Comparison of ENCODE assay signal across 26 cellular contexts in genomic region chr9:76558465-76558864, GRCh38.
"Had no signal": no experiment of that assay in that cellular context is flagged by ENCODE, and none has a peak within 500 bp of the region (broad histone marks: within the 10 kb centered on the region; RNA-seq: fewer than 3 reads in every experiment).

No MANE protein-coding gene starts in this region.

- H3K27me3 ChIP-seq: breast epithelium, gastrocnemius medialis, upper lobe of left lung, vagina had no signal

- H3K4me3 ChIP-seq: breast epithelium, gastrocnemius medialis, left ventricle myocardium inferior, mucosa of descending colon, thoracic aorta, upper lobe of left lung, vagina had no signal

- DNase-seq: activated CD4-positive, alpha-beta memory T cell treated with anti-CD3 and anti-CD28 coated beads for 36 hours; activated CD4-positive, alpha-beta T cell treated with anti-CD3 and anti-CD28 coated beads for 48 hours; activated CD8-positive, alpha-beta memory T cell treated with anti-CD3 and anti-CD28 coated beads, Interleukin-2, amount 50 U/mL, for 4 hours; activated effector memory CD4-positive, alpha-beta T cell treated with anti-CD3 and anti-CD28 coated beads, Interleukin-2, amount 50 U/mL, for 16 hours; activated naive CD4-positive, alpha-beta T cell treated with anti-CD3 and anti-CD28 coated beads, Interleukin-2, amount 10 ng/mL, durations not matched to agents 7 days and 5 days; activated naive CD8-positive, alpha-beta T cell treated with anti-CD3 and anti-CD28 coated beads, Interleukin-2, amount 10 ng/mL, durations not matched to agents 7 days and 5 days; activated T-cell treated with anti-CD3 and anti-CD28 coated beads, Interleukin-2, amount 50 U/mL, for 1 hour; amniotic stem cell; central memory CD4-positive, alpha-beta T cell; endodermal cell; gastrocnemius medialis; glutamatergic neuron; islet precursor cell; left ventricle myocardium inferior; mucosa of descending colon; posterior cingulate gyrus; right cardiac atrium; stimulated activated CD4-positive, alpha-beta T cell treated with anti-CD3 and anti-CD28 coated beads, Interleukin-15, amount 100 ng/mL, for 24 hours; stimulated activated CD4-positive, alpha-beta T cell treated with anti-CD3 and anti-CD28 coated beads, Interleukin-2, amount 100 ng/mL, for 24 hours; stimulated activated naive CD4-positive, alpha-beta T cell treated with Interleukin-2 at 50 U/mL for 16 hours; upper lobe of left lung had no signal

- FAIRE-seq: TTC549 had no signal

- H3K36me3 ChIP-seq: breast epithelium, gastrocnemius medialis, left ventricle myocardium inferior, thoracic aorta, upper lobe of left lung, vagina had no signal

- H3K4me1 ChIP-seq: breast epithelium, gastrocnemius medialis, left ventricle myocardium inferior, upper lobe of left lung, vagina had no signal

- H3K27ac ChIP-seq: breast epithelium, gastrocnemius medialis, left ventricle myocardium inferior, thoracic aorta, upper lobe of left lung, vagina, VCaP had no signal

- H3K9me3 ChIP-seq: breast epithelium, gastrocnemius medialis, mucosa of descending colon, thoracic aorta, upper lobe of left lung, vagina had no signal
